ENCODE assay signal across 21 cellular contexts in the genomic region with DNA sequence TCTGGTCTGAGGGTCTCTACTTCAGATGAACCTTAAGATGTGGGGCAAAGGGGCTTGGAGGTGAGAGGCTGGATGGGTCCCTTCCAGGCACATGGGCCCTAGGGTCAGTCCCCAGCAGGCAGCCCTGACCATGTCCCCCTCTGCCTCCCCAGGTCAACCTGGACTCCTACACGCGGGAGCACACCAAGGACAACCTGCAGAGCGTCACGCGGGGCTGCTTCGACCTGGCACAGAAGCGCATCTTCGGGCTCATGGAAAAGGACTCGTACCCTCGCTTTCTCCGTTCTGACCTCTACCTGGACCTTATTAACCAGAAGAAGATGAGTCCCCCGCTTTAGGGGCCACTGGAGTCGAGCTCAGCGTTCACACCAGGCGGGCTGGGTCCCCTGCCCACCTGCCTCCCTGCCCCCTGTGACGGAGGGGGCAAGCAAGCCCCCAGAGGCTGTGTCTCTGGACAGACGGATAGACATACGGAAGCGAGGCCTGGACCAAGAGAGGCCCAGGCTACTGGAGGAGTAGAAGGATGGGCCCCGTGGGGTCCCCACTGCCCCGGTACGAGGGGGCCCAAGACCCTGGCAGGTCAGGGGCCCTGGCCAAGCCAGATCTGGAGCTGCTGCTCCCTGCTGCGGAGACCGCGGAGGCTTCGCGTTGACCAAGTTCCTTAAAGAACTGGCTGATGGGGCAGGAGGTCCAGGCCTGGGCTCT.
DNase-seq lines count a peak whose midpoint lies in the region; ATAC-seq, FAIRE-seq and TF ChIP-seq lines count a peak whose summit lies in the region.
"Had no signal": no experiment of that assay in that cellular context is flagged by ENCODE, and none has a peak within 500 bp of the region (broad histone marks: within the 10 kb centered on the region; RNA-seq: fewer than 3 reads in every experiment).

No MANE protein-coding gene starts in this region.

- TF ChIP-seq CTCF in endothelial cell of umbilical vein (IDR thresholded peaks at IDR 0.05; ENCODE audit: extremely low read depth in 1 of 2, insufficient read depth in 1 of 2, low read depth in 1 of 2, low read length in 2 of 2) (no peak), mesothelial cell of epicardium (IDR thresholded peaks at IDR 0.05; ENCODE audit: unreplicated experiment) (no peak)

- TF ChIP-seq POLR2A in endothelial cell of umbilical vein (IDR thresholded peaks at IDR 0.05; ENCODE audit: low read depth, low read length), result no peak

- no peaks in the 10 kb centered on the region for H4K20me1 ChIP-seq in endothelial cell of umbilical vein (replicated peaks; ENCODE audit: control insufficient read depth, extremely low read depth, insufficient read depth, low read length)

- BruUV-seq in endothelial cell of umbilical vein (replicated peaks; lab: Mats Ljungman, UMichigan), result no TSS peak

- H3K4me2 ChIP-seq in endothelial cell of umbilical vein (ENCODE audit: insufficient read depth, low read length), result peak overlapping the region; percentile 63

- dilution Hi-C loops in endothelial cell of umbilical vein (cut with MboI; ENCODE audit: extremely low pct_ligation_motif_present, low sequenced_read_pairs), result loop anchor here (10.0 kb wide), 1 partner anchor 58 kb away; no protein-coding TSS in a partner anchor

- H3K27ac Mint-ChIP-seq in activated T-cell treated with anti-CD3 and anti-CD28 coated beads, Interleukin-2, amount 50 U/mL, for 24 hours, result peak overlapping the region; percentile 57
- peak overlapping the region; percentile 53 for H3K27ac Mint-ChIP-seq in mesothelial cell of epicardium
- H3K27ac Mint-ChIP-seq: activated CD4-positive, alpha-beta T cell treated with anti-CD3 and anti-CD28 coated beads for 36 hours had no signal

- peak; percentile 4 for FAIRE-seq in endothelial cell of umbilical vein (lab: Jason Lieb, UNC)
- FAIRE-seq: pancreas had no signal

- no peaks in the 10 kb centered on the region for H3K9me1 ChIP-seq in endothelial cell of umbilical vein (replicated peaks; ENCODE audit: control insufficient read depth, extremely low read depth, insufficient read depth, low read length)

- POLR2A ChIA-PET in endothelial cell of umbilical vein (lab: Charles Lee), result interaction anchor here (0.6 to 4.4 kb wide), 5 partner anchors 13 to 76 kb away, joined by 3 to 71 read pairs (median 3); no protein-coding TSS in a partner anchor

- peak overlapping the region in 2 of 3 experiments; percentile 85 to 93 for H3K4me3 ChIP-seq in endothelial cell of umbilical vein (replicated peaks in 1 of 3; ENCODE audit: insufficient read depth in 1 of 3, low read depth in 1 of 3, low read length in 3 of 3)
- H3K4me3 ChIP-seq in subcutaneous abdominal adipose tissue (ENCODE audit: low read depth in 1 of 5, low read length in 5 of 5), result peak overlapping the region; percentile 86 to 97 (median 89)
- H3K4me3 ChIP-seq: SK-N-MC had no signal

- H3K4me1 ChIP-seq in endothelial cell of umbilical vein (ENCODE audit: control insufficient read depth, extremely low read depth, insufficient read depth, low read length) (peaks cover 77% of the 10 kb centered on the region), subcutaneous abdominal adipose tissue (ENCODE audit: control insufficient read depth in 5 of 5, insufficient read depth in 5 of 5, low read length in 5 of 5) (peaks cover 30 to 98% (median 95%) of the 10 kb centered on the region in 5 donors)

- no peak overlapping the region for H3K4me3 Mint-ChIP-seq in activated T-cell treated with anti-CD3 and anti-CD28 coated beads, Interleukin-2, amount 50 U/mL, for 24 hours
- H3K4me3 Mint-ChIP-seq in activated T-cell treated with anti-CD3 and anti-CD28 coated beads, Interleukin-2, amount 50 U/mL, for 4 hours, result no peak overlapping the region
- no peak overlapping the region for H3K4me3 Mint-ChIP-seq in mesothelial cell of epicardium
- H3K4me3 Mint-ChIP-seq: activated CD4-positive, alpha-beta T cell treated with anti-CD3 and anti-CD28 coated beads for 36 hours had no signal

- no peaks in the 10 kb centered on the region for H3K9me3 ChIP-seq in endothelial cell of umbilical vein (replicated peaks; ENCODE audit: control insufficient read depth, insufficient read depth, low read length)
- no peaks in the 10 kb centered on the region for H3K9me3 ChIP-seq in subcutaneous abdominal adipose tissue (ENCODE audit: control insufficient read depth in 5 of 5, low read length in 5 of 5)
- H3K9me3 ChIP-seq: esophagus muscularis mucosa, pancreas, upper lobe of left lung had no signal

- H3K36me3 ChIP-seq in endothelial cell of umbilical vein (ENCODE audit: control insufficient read depth in 2 of 2, extremely low read depth in 1 of 2, insufficient read depth in 2 of 2, low read length in 2 of 2) (peaks cover 29% of the 10 kb centered on the region in 2 experiments), subcutaneous abdominal adipose tissue (ENCODE audit: control insufficient read depth in 5 of 5, insufficient read depth in 5 of 5, low read length in 5 of 5) (peaks cover 0 to 36% (median 27%) of the 10 kb centered on the region in 5 donors)

- H2AFZ ChIP-seq in endothelial cell of umbilical vein (ENCODE audit: low read depth, low read length), result no peak overlapping the region

- no peaks in the 10 kb centered on the region for H3K27me3 Mint-ChIP-seq in activated T-cell treated with anti-CD3 and anti-CD28 coated beads, Interleukin-2, amount 50 U/mL, for 24 hours
- no peaks in the 10 kb centered on the region for H3K27me3 Mint-ChIP-seq in activated T-cell treated with anti-CD3 and anti-CD28 coated beads, Interleukin-2, amount 50 U/mL, for 4 hours (ENCODE audit: low read depth)
- no peaks in the 10 kb centered on the region for H3K27me3 Mint-ChIP-seq in mesothelial cell of epicardium (ENCODE audit: low read depth)
- H3K27me3 Mint-ChIP-seq: activated CD4-positive, alpha-beta T cell treated with anti-CD3 and anti-CD28 coated beads for 36 hours had no signal

- CTCF ChIA-PET in endothelial cell of umbilical vein (lab: Charles Lee), result interaction anchor here (18.1 kb wide), 1 partner anchor 61 kb away, joined by 1173 read pairs; no protein-coding TSS in a partner anchor

- ATAC-seq in activated T-cell treated with anti-CD3 and anti-CD28 coated beads, Interleukin-2, amount 50 U/mL, for 4 hours, result no peak
- ATAC-seq in HG02970 (IDR thresholded peaks at IDR 0.05; ENCODE audit: low FRiP score, unreplicated experiment), result no peak
- ATAC-seq: activated CD4-positive, alpha-beta T cell treated with anti-CD3 and anti-CD28 coated beads for 36 hours; pancreas had no signal

- peak overlapping the region; percentile 90 for H3K27ac ChIP-seq in endothelial cell of umbilical vein (ENCODE audit: insufficient read depth, low read depth, low read length)
- peak overlapping the region; percentile 49 for H3K27ac ChIP-seq in subcutaneous abdominal adipose tissue (ENCODE audit: low read depth, low read length)
- H3K27ac ChIP-seq: pancreas, SK-N-MC had no signal

- intact Hi-C loops in endothelial cell of umbilical vein (cut with micrococcal nuclease), result no loop called here

- peaks cover 28% of the 10 kb centered on the region for H3K4me1 Mint-ChIP-seq in activated T-cell treated with anti-CD3 and anti-CD28 coated beads, Interleukin-2, amount 50 U/mL, for 24 hours (ENCODE audit: low read depth)
- H3K4me1 Mint-ChIP-seq in activated T-cell treated with anti-CD3 and anti-CD28 coated beads, Interleukin-2, amount 50 U/mL, for 4 hours (ENCODE audit: low read depth), result peaks cover 6% of the 10 kb centered on the region
- peaks cover 35% of the 10 kb centered on the region for H3K4me1 Mint-ChIP-seq in mesothelial cell of epicardium

- H3K27me3 ChIP-seq in endothelial cell of umbilical vein (ENCODE audit: control insufficient read depth in 2 of 2, insufficient read depth in 2 of 2, low read length in 2 of 2) (no peaks in the 10 kb centered on the region), subcutaneous abdominal adipose tissue (ENCODE audit: control insufficient read depth in 5 of 5, insufficient read depth in 4 of 5, low read length in 5 of 5) (no peaks in the 10 kb centered on the region)
- H3K27me3 ChIP-seq: esophagus muscularis mucosa, pancreas, upper lobe of left lung had no signal

- no peaks in the 10 kb centered on the region for H3K9me3 Mint-ChIP-seq in activated T-cell treated with anti-CD3 and anti-CD28 coated beads, Interleukin-2, amount 50 U/mL, for 24 hours
- no peaks in the 10 kb centered on the region for H3K9me3 Mint-ChIP-seq in activated T-cell treated with anti-CD3 and anti-CD28 coated beads, Interleukin-2, amount 50 U/mL, for 4 hours
- H3K9me3 Mint-ChIP-seq in mesothelial cell of epicardium, result no peaks in the 10 kb centered on the region

- peaks cover 44% of the 10 kb centered on the region for H3K79me2 ChIP-seq in endothelial cell of umbilical vein (ENCODE audit: control insufficient read depth, insufficient read depth, low read length)

- peak overlapping the region; percentile 95 for H3K9ac ChIP-seq in endothelial cell of umbilical vein (replicated peaks; ENCODE audit: extremely low read depth, insufficient read depth, low read length)
- peak overlapping the region in 4 of 5 donors; percentile 2 to 98 (median 53) for H3K9ac ChIP-seq in subcutaneous abdominal adipose tissue (ENCODE audit: low read length in 5 of 5)

- DNase-seq in activated T-cell treated with anti-CD3 and anti-CD28 coated beads, Interleukin-2, amount 50 U/mL, for 24 hours, result no peak
- DNase-seq in activated T-cell treated with anti-CD3 and anti-CD28 coated beads, Interleukin-2, amount 50 U/mL, for 4 hours, result no peak
- DNase-seq in endothelial cell of umbilical vein (ENCODE audit: low read depth, low spot score), result no peak
- DNase-seq in mesothelial cell of epicardium (ENCODE audit: low spot score in 2 of 2, unreplicated experiment in 2 of 2), result no peak
- no peak for DNase-seq in activated CD4-positive, alpha-beta T cell treated with anti-CD3 and anti-CD28 coated beads, Interleukin-2, amount 50 U/mL, for 4 hours
- DNase-seq in NCI-H524 (lab: John Stamatoyannopoulos, UW), result no peak
- DNase-seq: 8988T; activated CD4-positive, alpha-beta T cell treated with anti-CD3 and anti-CD28 coated beads for 36 hours; DMS53; H7; hippocampal formation; KG1; NCI-H2081 treated with DMSO at 0.1 percent for 48 hours; NCI-H526 treated with DMSO at 0.1 percent for 48 hours; T1000; upper lobe of left lung had no signal

- H3K36me3 Mint-ChIP-seq in activated T-cell treated with anti-CD3 and anti-CD28 coated beads, Interleukin-2, amount 50 U/mL, for 24 hours (ENCODE audit: low read depth), result peaks cover 61% of the 10 kb centered on the region
- peaks cover 15% of the 10 kb centered on the region for H3K36me3 Mint-ChIP-seq in activated T-cell treated with anti-CD3 and anti-CD28 coated beads, Interleukin-2, amount 50 U/mL, for 4 hours (ENCODE audit: insufficient read depth)
- H3K36me3 Mint-ChIP-seq in mesothelial cell of epicardium, result peaks cover 9% of the 10 kb centered on the region

TF ChIP-seq in endothelial cell of umbilical vein, 7 proteins besides CTCF, POLR2A, EP300 and RAD21 (continues in another document):
- TF ChIP-seq POLR2AphosphoS5 (IDR thresholded peaks at IDR 0.05; ENCODE audit: insufficient read depth, low read depth, low read length) (peak; percentile 6), EZH2 (IDR thresholded peaks at IDR 0.05; ENCODE audit: borderline replicate concordance, low read depth, low read length, severe bottlenecking) (no peak), FOS (IDR thresholded peaks at IDR 0.05; ENCODE audit: borderline replicate concordance, insufficient read depth, low read length) (no peak)
